11 cellular contexts compared by ENCODE assay signal in genomic region chr10:125231116-125231812, GRCh38.
DNase-seq lines count a peak whose midpoint lies in the region; ATAC-seq and TF ChIP-seq lines count a peak whose summit lies in the region.
"Had no signal": no experiment of that assay in that cellular context is flagged by ENCODE, and none has a peak within 500 bp of the region (broad histone marks: within the 10 kb centered on the region; RNA-seq: fewer than 3 reads in every experiment).

No MANE protein-coding gene starts in this region.

- peak overlapping the region; percentile 42 for H3K27ac Mint-ChIP-seq in Caco-2 (ENCODE audit: unreplicated experiment)

- peaks cover 2% of the 10 kb centered on the region for H3K27me3 Mint-ChIP-seq in Caco-2 (ENCODE audit: insufficient read depth, unreplicated experiment)

- peak; percentile 43 to 67 for DNase-seq in Caco-2
- DNase-seq in LoVo (ENCODE audit: low spot score): peak; percentile 53
- DNase-seq in dedifferentiated amniotic fluid mesenchymal stem cell (ENCODE audit: extremely low spot score): peak; percentile 99
- peak; percentile 96 for DNase-seq in myocyte (ENCODE audit: low read depth)
- no peak for DNase-seq in NCI-H2227 (lab: John Stamatoyannopoulos, UW; ENCODE audit: unreplicated experiment)
- DNase-seq in middle frontal gyrus (ENCODE audit: extremely low spot score, low spot score): no peak
- DNase-seq: activated CD4-positive, alpha-beta T cell treated with anti-CD3 and anti-CD28 coated beads for 48 hours had no signal

- peaks cover 6% of the 10 kb centered on the region for H3K9me3 Mint-ChIP-seq in Caco-2 (ENCODE audit: unreplicated experiment)
- H3K9me3 Mint-ChIP-seq: central memory CD8-positive, alpha-beta T cell had no signal

- peaks cover 11% of the 10 kb centered on the region; the same call in 1 of the 2 replicates for H3K4me1 ChIP-seq in Caco-2

- H3K4me1 Mint-ChIP-seq in Caco-2 (ENCODE audit: low read depth, unreplicated experiment): no peaks in the 10 kb centered on the region
- H3K4me1 Mint-ChIP-seq: central memory CD8-positive, alpha-beta T cell had no signal

- ATAC-seq in HG03045 (IDR thresholded peaks at IDR 0.05; ENCODE audit: unreplicated experiment) (no peak), HG03521 (IDR thresholded peaks at IDR 0.05; ENCODE audit: unreplicated experiment) (no peak)

- no peaks in the 10 kb centered on the region for H3K36me3 Mint-ChIP-seq in Caco-2 (ENCODE audit: insufficient read depth, unreplicated experiment)

- no TSS peak for BruUV-seq in Caco-2 (replicated peaks; lab: Mats Ljungman, UMichigan)

- POLR2A ChIA-PET in Caco-2 (lab: Charles Lee): no interaction called here

- H3K4me3 ChIP-seq in Caco-2 (ENCODE audit: low read depth, low read length): no peak overlapping the region
- H3K4me3 ChIP-seq: vagina had no signal

- H3K9me3 ChIP-seq in Caco-2: no peaks in the 10 kb centered on the region
- H3K9me3 ChIP-seq: vagina had no signal

- CTCF ChIA-PET in Caco-2 (lab: Charles Lee): no interaction called here

- no peaks in the 10 kb centered on the region for H3K27me3 ChIP-seq in Caco-2 (replicated peaks; ENCODE audit: control insufficient read depth, insufficient read depth, low read length)
- H3K27me3 ChIP-seq: vagina had no signal

- no peak for TF ChIP-seq CTCF in Caco-2 (IDR thresholded peaks at IDR 0.05; ENCODE audit: insufficient read depth in 1 of 2, low read depth in 1 of 2, low read length in 1 of 2, severe bottlenecking in 1 of 2, unreplicated experiment in 1 of 2)

- no peak overlapping the region for H3K4me3 Mint-ChIP-seq in Caco-2 (ENCODE audit: unreplicated experiment)
- H3K4me3 Mint-ChIP-seq: central memory CD8-positive, alpha-beta T cell had no signal

- intact Hi-C loops in Caco-2 (cut with micrococcal nuclease; ENCODE audit: unreplicated experiment): no loop called here

- no peaks in the 10 kb centered on the region for H3K36me3 ChIP-seq in Caco-2 (ENCODE audit: control insufficient read depth, insufficient read depth, low read length)
- H3K36me3 ChIP-seq: vagina had no signal

Comparison
In these comparisons a context has a peak if more than half of its experiments do, and no peak if none do; other contexts are left out.
1. DNase-seq: peak in Caco-2 (2 of 2), LoVo (single experiment), dedifferentiated amniotic fluid mesenchymal stem cell (single experiment) and myocyte (single experiment); none in NCI-H2227 (single experiment) and middle frontal gyrus (single experiment).